In genomic region chr2:36214682-36215081, GRCh38 we compare ENCODE assay signal across 22 cellular contexts.
"Had no signal": no experiment of that assay in that cellular context is flagged by ENCODE, and none has a peak within 500 bp of the region (broad histone marks: within the 10 kb centered on the region; RNA-seq: fewer than 3 reads in every experiment).

No MANE protein-coding gene starts in this region.

- H3K9ac ChIP-seq: SK-N-SH had no signal

- ATAC-seq: foreskin keratinocyte; left lobe of liver; lower lobe of right lung; naive thymus-derived CD8-positive, alpha-beta T cell; pancreas; psoas muscle; right cardiac atrium; upper lobe of right lung had no signal

- FAIRE-seq: keratinocyte, pancreas had no signal

- DNase-seq: activated CD4-positive, alpha-beta T cell treated with anti-CD3 and anti-CD28 coated beads for 1 hour; activated effector memory CD4-positive, alpha-beta T cell treated with Interleukin-2 at 50 U/mL for 16 hours; activated naive CD4-positive, alpha-beta T cell treated with anti-CD3 and anti-CD28 coated beads for 36 hours; activated naive CD8-positive, alpha-beta T cell treated with anti-CD3 and anti-CD28 coated beads, Interleukin-2, amount 10 ng/mL, durations not matched to agents 7 days and 5 days; activated T-cell treated with anti-CD3 and anti-CD28 coated beads, Interleukin-2, amount 50 U/mL, for 48 hours; amygdala; cerebellar nuclear complex; foreskin keratinocyte; lower lobe of right lung; naive thymus-derived CD8-positive, alpha-beta T cell; pancreas; psoas muscle; right cardiac atrium; SK-N-SH; stimulated activated CD4-positive, alpha-beta T cell treated with anti-CD3 and anti-CD28 coated beads, Interleukin-1b, Interleukin-23, amount 100 ng/mL, for 48 hours; substantia nigra; thyroid gland; upper lobe of right lung had no signal

- H3K4me1 ChIP-seq: foreskin keratinocyte, lower lobe of right lung, pancreas, psoas muscle, thyroid gland, upper lobe of right lung had no signal

- H3K36me3 ChIP-seq: lower lobe of right lung, pancreas, thyroid gland, upper lobe of right lung had no signal

- H3K27ac ChIP-seq: foreskin keratinocyte, lower lobe of right lung, pancreas, psoas muscle, skin epidermis, thyroid gland, upper lobe of right lung, VCaP had no signal

- H3K9me3 ChIP-seq: lower lobe of right lung, pancreas, psoas muscle, thyroid gland, upper lobe of right lung had no signal

- H3K27me3 ChIP-seq: foreskin keratinocyte, pancreas, thyroid gland, upper lobe of right lung had no signal

- H3K4me2 ChIP-seq: SK-N-SH had no signal

- H3K4me3 ChIP-seq: lower lobe of right lung, pancreas, psoas muscle, skin epidermis, thyroid gland, upper lobe of right lung had no signal
